12 cellular contexts compared by ENCODE assay signal in the genomic region with DNA sequence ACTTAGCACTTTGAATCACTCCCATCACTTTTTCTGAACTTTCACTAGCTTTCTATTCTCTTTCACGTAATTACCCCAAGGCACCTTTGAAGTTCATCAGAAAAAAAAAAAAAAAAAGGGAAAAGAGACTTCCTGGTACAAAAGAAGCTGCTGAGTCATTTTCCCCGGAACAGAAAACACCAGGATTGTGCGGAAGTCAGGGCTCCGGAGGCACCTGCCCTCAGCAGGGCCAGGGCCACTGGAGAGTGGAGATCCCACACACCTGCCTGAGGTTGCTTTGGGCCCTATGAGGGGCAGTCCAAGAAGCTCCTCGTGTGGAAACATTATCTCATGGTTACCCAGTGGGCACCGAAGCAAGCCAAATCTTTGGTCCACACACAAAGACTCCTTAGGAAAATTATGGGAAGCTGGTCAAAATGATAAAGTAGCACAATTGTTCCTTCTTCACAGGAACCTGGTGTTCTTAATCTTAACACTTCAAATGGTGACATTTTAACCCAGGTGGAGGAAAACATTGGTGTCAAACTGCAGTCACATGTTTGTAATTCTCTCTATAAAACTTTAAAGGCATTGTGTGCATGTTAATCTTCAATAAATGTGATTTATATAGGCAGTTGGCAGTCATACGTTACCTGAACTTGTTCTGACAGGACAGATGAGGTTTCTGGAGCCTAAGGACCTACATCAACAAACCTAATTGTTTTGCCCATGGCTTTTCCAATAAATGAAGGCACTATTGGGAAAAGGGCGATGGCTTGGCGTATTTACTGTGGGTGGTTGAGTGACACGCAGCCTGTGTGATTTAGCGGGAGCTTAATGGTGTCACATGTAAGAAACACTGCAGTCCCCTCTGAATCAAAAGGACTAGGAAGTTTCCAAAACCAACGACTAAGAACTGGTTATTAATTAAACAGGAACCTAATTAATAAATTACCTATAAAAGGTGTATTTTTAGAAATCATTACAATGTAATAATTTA. TPM values are rescaled to one million over a fixed set of nuclear protein-coding genes. Genes with fewer than 3 reads are reported as not detected.
DNase-seq lines count a peak whose midpoint lies in the region; ATAC-seq and TF ChIP-seq lines count a peak whose summit lies in the region.
"Had no signal": no experiment of that assay in that cellular context is flagged by ENCODE, and none has a peak within 500 bp of the region (broad histone marks: within the 10 kb centered on the region; RNA-seq: fewer than 3 reads in every experiment).

No MANE protein-coding gene starts in this region.

- CTCF ChIA-PET in WTC11 (lab: Charles Lee) = interaction anchor here (0.8 kb wide), 1 partner anchor 11 kb away, joined by 3 read pairs; no protein-coding TSS in a partner anchor

- no peak overlapping the region for H3K4me3 Mint-ChIP-seq in WTC11
- H3K4me3 Mint-ChIP-seq: activated naive CD4-positive, alpha-beta T cell treated with anti-CD3 and anti-CD28 coated beads, Interleukin-2, amount 50 U/mL, for 24 hours had no signal

- no peak for TF ChIP-seq POLR2A in GM18505 (IDR thresholded peaks at IDR 0.05; ENCODE audit: borderline replicate concordance, extremely low read depth, insufficient read depth, insufficient read length)

- H3K36me3 Mint-ChIP-seq in WTC11 = no peaks in the 10 kb centered on the region

- peaks cover 17% of the 10 kb centered on the region for H3K4me1 Mint-ChIP-seq in WTC11
- H3K4me1 Mint-ChIP-seq: activated naive CD4-positive, alpha-beta T cell treated with anti-CD3 and anti-CD28 coated beads, Interleukin-2, amount 50 U/mL, for 24 hours had no signal

- POLR2A ChIA-PET in WTC11 (lab: Charles Lee) = no interaction called here

- peak; percentile 31; the same call in 1 of the 2 replicates for ATAC-seq in WTC11
- peak; percentile 94 for ATAC-seq in left colon
- no peak for ATAC-seq in GM18505 (IDR thresholded peaks at IDR 0.05; ENCODE audit: unreplicated experiment)

- H3K27me3 Mint-ChIP-seq in WTC11 (ENCODE audit: low read depth) = peaks cover 6% of the 10 kb centered on the region

- intact Hi-C loops in left colon (cut with DNase I, micrococcal nuclease) = no loop called here
- intact Hi-C loops in posterior vena cava (cut with DNase I) = no loop called here

- TF ChIP-seq CTCF in WTC11 (IDR thresholded peaks at IDR 0.05) = no peak

- H3K27ac Mint-ChIP-seq in WTC11 = no peak overlapping the region
- H3K27ac Mint-ChIP-seq: activated naive CD4-positive, alpha-beta T cell treated with anti-CD3 and anti-CD28 coated beads, Interleukin-2, amount 50 U/mL, for 24 hours had no signal

- peak; percentile 14 to 25 for DNase-seq in SHP77 (lab: John Stamatoyannopoulos, UW)
- DNase-seq in SHP77 treated with DMSO at 0.1 percent for 48 hours (lab: John Stamatoyannopoulos, UW) = no peak
- no peak for DNase-seq in WTC11 (ENCODE audit: low spot score)
- peak; percentile 58 to 84 for DNase-seq in left colon
- DNase-seq in NCI-H226 = no peak
- DNase-seq in posterior vena cava (ENCODE audit: low spot score) = no peak
- no peak for DNase-seq in hippocampal formation (lab: John Stamatoyannopoulos, UW)
- DNase-seq: activated CD8-positive, alpha-beta memory T cell treated with anti-CD3 and anti-CD28 coated beads for 24 hours; NCI-H524; Right ventricle myocardium superior had no signal

- H3K9me3 Mint-ChIP-seq in WTC11 = no peaks in the 10 kb centered on the region
- H3K9me3 Mint-ChIP-seq: activated naive CD4-positive, alpha-beta T cell treated with anti-CD3 and anti-CD28 coated beads, Interleukin-2, amount 50 U/mL, for 24 hours had no signal

TF ChIP-seq in WTC11, 78 proteins besides CTCF, POLR2A, EP300 and RAD21 (continues in another document):
- no peak for TF ChIP-seq ZNF396 (CRISPR knock-in tag; IDR thresholded peaks at IDR 0.05; ENCODE audit: borderline replicate concordance)
- TF ChIP-seq FOXP1 (CRISPR knock-in tag; IDR thresholded peaks at IDR 0.05; ENCODE audit: borderline replicate concordance) = no peak
- TF ChIP-seq, protein P1, sequence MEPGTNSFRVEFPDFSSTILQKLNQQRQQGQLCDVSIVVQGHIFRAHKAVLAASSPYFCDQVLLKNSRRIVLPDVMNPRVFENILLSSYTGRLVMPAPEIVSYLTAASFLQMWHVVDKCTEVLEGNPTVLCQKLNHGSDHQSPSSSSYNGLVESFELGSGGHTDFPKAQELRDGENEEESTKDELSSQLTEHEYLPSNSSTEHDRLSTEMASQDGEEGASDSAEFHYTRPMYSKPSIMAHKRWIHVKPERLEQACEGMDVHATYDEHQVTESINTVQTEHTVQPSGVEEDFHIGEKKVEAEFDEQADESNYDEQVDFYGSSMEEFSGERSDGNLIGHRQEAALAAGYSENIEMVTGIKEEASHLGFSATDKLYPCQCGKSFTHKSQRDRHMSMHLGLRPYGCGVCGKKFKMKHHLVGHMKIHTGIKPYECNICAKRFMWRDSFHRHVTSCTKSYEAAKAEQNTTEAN (CRISPR knock-in tag; IDR thresholded peaks at IDR 0.05) = no peak
- TF ChIP-seq, protein P2, sequence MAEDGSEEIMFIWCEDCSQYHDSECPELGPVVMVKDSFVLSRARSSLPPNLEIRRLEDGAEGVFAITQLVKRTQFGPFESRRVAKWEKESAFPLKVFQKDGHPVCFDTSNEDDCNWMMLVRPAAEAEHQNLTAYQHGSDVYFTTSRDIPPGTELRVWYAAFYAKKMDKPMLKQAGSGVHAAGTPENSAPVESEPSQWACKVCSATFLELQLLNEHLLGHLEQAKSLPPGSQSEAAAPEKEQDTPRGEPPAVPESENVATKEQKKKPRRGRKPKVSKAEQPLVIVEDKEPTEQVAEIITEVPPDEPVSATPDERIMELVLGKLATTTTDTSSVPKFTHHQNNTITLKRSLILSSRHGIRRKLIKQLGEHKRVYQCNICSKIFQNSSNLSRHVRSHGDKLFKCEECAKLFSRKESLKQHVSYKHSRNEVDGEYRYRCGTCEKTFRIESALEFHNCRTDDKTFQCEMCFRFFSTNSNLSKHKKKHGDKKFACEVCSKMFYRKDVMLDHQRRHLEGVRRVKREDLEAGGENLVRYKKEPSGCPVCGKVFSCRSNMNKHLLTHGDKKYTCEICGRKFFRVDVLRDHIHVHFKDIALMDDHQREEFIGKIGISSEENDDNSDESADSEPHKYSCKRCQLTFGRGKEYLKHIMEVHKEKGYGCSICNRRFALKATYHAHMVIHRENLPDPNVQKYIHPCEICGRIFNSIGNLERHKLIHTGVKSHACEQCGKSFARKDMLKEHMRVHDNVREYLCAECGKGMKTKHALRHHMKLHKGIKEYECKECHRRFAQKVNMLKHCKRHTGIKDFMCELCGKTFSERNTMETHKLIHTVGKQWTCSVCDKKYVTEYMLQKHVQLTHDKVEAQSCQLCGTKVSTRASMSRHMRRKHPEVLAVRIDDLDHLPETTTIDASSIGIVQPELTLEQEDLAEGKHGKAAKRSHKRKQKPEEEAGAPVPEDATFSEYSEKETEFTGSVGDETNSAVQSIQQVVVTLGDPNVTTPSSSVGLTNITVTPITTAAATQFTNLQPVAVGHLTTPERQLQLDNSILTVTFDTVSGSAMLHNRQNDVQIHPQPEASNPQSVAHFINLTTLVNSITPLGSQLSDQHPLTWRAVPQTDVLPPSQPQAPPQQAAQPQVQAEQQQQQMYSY (CRISPR knock-in tag; IDR thresholded peaks at IDR 0.05) = no peak
- TF ChIP-seq GTF2I (CRISPR knock-in tag; conservative IDR thresholded peaks at IDR 0.05) = no peak
- no peak for TF ChIP-seq MYBL2 (CRISPR knock-in tag; IDR thresholded peaks at IDR 0.05)
- no peak for TF ChIP-seq ZNF121 (CRISPR knock-in tag; IDR thresholded peaks at IDR 0.05)
- no peak for TF ChIP-seq ESRRA (CRISPR knock-in tag; IDR thresholded peaks at IDR 0.05; ENCODE audit: borderline replicate concordance)
- TF ChIP-seq ZNF232 (CRISPR knock-in tag; IDR thresholded peaks at IDR 0.05) = no peak
- TF ChIP-seq, protein P3, sequence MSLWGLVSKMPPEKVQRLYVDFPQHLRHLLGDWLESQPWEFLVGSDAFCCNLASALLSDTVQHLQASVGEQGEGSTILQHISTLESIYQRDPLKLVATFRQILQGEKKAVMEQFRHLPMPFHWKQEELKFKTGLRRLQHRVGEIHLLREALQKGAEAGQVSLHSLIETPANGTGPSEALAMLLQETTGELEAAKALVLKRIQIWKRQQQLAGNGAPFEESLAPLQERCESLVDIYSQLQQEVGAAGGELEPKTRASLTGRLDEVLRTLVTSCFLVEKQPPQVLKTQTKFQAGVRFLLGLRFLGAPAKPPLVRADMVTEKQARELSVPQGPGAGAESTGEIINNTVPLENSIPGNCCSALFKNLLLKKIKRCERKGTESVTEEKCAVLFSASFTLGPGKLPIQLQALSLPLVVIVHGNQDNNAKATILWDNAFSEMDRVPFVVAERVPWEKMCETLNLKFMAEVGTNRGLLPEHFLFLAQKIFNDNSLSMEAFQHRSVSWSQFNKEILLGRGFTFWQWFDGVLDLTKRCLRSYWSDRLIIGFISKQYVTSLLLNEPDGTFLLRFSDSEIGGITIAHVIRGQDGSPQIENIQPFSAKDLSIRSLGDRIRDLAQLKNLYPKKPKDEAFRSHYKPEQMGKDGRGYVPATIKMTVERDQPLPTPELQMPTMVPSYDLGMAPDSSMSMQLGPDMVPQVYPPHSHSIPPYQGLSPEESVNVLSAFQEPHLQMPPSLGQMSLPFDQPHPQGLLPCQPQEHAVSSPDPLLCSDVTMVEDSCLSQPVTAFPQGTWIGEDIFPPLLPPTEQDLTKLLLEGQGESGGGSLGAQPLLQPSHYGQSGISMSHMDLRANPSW (CRISPR knock-in tag; conservative IDR thresholded peaks at IDR 0.05; ENCODE audit: low read depth) = no peak
- TF ChIP-seq ATF2 (CRISPR knock-in tag; IDR thresholded peaks at IDR 0.05; ENCODE audit: borderline replicate concordance, low read depth) = no peak
- no peak for TF ChIP-seq GRHL2 (CRISPR knock-in tag; IDR thresholded peaks at IDR 0.05; ENCODE audit: insufficient replicate concordance, severe bottlenecking)

RNA-seq across cellular contexts. Expression of gene FAM110C, which starts 23.4 kb away (rescaled TPM):
- 6.1 to 7.7 TPM (median 7.3 TPM) in 3 replicates for total RNA-seq in WTC11 (2021)
- total RNA-seq in left colon = 10 to 100 TPM; 26.6 to 32.0 TPM
- total RNA-seq in posterior vena cava = 1 to 10 TPM; 1.3 to 2.5 TPM

Comparison
In these comparisons a context has a peak if more than half of its experiments do, and no peak if none do; other contexts are left out.
1. DNase-seq: peak in SHP77 (2 of 2) and left colon (2 of 2); none in SHP77 treated with DMSO at 0.1 percent for 48 hours (single experiment), WTC11 (single experiment), NCI-H226 (single experiment), posterior vena cava (single experiment) and hippocampal formation (0 of 2).